ENCODE assay signal across 1 cellular context in the genomic region with DNA sequence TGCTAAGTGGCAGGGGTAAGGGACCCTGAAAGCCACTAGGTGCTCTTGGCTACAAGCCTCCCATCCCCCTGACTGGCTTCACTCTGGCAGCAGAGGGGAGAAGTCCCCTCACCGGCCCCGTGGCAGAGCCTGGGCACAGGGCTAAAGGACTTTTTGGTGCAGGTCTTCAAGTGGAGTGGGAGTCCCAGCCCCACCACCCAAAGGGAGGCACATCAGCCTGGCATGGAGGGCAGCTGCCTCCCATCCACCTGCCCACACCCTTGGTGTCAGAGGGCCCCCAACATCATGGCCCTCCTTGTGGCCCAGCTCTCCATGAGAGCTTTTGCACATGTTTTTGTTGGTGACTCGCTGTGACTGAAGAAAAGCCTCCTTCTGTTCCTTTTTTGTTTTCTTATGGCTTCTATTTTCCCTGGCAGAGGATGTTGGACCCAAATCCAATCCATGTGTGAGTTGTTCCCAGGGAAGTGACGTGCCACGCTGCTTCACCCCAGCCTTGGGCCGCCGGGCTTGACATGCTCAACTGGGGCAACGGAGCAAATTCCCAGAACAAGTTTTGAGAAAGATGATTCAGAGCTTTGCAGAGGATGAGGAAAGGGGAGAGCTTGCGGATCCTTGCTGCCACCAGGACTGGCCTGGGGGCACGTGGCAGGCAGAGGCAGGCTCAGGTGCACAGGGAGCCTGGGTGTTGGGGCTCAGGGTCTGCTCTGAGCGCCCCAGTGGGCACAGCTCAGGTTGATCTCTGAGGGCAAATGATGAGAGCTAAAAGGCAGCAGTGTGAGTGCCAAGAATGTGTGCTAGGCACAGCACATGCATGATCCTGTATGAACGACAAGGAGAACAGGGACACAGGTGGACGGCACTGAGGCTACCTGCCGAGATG.
TF ChIP-seq lines count a peak whose summit lies in the region.

No MANE protein-coding gene starts in this region.

TF ChIP-seq in GM23338, 12 proteins besides CTCF, POLR2A, EP300 and RAD21:
- TF ChIP-seq JUNB (IDR thresholded peaks at IDR 0.05; ENCODE audit: unreplicated experiment) = no peak
- TF ChIP-seq, protein P1, sequence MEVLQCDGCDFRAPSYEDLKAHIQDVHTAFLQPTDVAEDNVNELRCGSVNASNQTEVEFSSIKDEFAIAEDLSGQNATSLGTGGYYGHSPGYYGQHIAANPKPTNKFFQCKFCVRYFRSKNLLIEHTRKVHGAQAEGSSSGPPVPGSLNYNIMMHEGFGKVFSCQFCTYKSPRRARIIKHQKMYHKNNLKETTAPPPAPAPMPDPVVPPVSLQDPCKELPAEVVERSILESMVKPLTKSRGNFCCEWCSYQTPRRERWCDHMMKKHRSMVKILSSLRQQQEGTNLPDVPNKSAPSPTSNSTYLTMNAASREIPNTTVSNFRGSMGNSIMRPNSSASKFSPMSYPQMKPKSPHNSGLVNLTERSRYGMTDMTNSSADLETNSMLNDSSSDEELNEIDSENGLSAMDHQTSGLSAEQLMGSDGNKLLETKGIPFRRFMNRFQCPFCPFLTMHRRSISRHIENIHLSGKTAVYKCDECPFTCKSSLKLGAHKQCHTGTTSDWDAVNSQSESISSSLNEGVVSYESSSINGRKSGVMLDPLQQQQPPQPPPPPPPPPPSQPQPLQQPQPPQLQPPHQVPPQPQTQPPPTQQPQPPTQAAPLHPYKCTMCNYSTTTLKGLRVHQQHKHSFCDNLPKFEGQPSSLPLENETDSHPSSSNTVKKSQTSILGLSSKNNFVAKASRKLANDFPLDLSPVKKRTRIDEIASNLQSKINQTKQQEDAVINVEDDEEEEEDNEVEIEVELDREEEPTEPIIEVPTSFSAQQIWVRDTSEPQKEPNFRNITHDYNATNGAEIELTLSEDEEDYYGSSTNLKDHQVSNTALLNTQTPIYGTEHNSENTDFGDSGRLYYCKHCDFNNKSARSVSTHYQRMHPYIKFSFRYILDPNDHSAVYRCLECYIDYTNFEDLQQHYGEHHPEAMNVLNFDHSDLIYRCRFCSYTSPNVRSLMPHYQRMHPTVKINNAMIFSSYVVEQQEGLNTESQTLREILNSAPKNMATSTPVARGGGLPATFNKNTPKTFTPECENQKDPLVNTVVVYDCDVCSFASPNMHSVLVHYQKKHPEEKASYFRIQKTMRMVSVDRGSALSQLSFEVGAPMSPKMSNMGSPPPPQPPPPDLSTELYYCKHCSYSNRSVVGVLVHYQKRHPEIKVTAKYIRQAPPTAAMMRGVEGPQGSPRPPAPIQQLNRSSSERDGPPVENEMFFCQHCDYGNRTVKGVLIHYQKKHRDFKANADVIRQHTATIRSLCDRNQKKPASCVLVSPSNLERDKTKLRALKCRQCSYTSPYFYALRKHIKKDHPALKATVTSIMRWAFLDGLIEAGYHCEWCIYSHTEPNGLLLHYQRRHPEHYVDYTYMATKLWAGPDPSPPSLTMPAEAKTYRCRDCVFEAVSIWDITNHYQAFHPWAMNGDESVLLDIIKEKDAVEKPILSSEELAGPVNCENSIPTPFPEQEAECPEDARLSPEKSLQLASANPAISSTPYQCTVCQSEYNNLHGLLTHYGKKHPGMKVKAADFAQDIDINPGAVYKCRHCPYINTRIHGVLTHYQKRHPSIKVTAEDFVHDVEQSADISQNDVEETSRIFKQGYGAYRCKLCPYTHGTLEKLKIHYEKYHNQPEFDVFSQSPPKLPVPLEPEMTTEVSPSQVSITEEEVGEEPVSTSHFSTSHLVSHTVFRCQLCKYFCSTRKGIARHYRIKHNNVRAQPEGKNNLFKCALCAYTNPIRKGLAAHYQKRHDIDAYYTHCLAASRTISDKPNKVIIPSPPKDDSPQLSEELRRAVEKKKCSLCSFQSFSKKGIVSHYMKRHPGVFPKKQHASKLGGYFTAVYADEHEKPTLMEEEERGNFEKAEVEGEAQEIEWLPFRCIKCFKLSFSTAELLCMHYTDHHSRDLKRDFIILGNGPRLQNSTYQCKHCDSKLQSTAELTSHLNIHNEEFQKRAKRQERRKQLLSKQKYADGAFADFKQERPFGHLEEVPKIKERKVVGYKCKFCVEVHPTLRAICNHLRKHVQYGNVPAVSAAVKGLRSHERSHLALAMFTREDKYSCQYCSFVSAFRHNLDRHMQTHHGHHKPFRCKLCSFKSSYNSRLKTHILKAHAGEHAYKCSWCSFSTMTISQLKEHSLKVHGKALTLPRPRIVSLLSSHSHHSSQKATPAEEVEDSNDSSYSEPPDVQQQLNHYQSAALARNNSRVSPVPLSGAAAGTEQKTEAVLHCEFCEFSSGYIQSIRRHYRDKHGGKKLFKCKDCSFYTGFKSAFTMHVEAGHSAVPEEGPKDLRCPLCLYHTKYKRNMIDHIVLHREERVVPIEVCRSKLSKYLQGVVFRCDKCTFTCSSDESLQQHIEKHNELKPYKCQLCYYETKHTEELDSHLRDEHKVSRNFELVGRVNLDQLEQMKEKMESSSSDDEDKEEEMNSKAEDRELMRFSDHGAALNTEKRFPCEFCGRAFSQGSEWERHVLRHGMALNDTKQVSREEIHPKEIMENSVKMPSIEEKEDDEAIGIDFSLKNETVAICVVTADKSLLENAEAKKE (CRISPR knock-in tag; IDR thresholded peaks at IDR 0.05) = no peak
- TF ChIP-seq ZNF114 (CRISPR knock-in tag; IDR thresholded peaks at IDR 0.05) = no peak
- no peak for TF ChIP-seq NANOG (IDR thresholded peaks at IDR 0.05; ENCODE audit: borderline replicate concordance)
- no peak for TF ChIP-seq STAT1 (IDR thresholded peaks at IDR 0.05; ENCODE audit: unreplicated experiment)
- TF ChIP-seq EZH2 (IDR thresholded peaks at IDR 0.05; ENCODE audit: low read depth, unreplicated experiment) = no peak
- TF ChIP-seq EZH2phosphoT487 (IDR thresholded peaks at IDR 0.05; ENCODE audit: unreplicated experiment) = no peak
